Comparison of ENCODE assay signal across 14 cellular contexts in the genomic region with DNA sequence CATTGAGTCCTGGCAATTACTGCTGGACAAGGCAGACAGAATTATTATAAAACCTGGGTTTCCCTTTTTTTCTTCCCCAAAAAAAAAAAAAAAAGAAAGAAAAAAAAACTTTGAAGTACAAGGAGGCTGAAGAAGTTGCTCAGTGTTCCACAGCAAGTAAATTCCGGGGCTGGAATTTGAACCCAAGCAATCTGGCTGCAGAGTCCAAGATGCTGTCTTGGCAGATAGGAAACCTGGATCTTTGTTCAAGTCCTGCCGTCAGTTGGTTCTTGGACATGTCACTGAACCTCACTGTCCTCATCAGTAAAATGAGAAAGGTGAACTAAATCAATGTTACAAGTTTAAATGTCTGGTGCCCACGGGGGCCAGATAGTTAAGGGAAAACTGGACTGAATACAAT. TPM values are rescaled to one million over a fixed set of nuclear protein-coding genes. Genes with fewer than 3 reads are reported as not detected.
DNase-seq lines count a peak whose midpoint lies in the region; ATAC-seq and TF ChIP-seq lines count a peak whose summit lies in the region.
"Had no signal": no experiment of that assay in that cellular context is flagged by ENCODE, and none has a peak within 500 bp of the region (broad histone marks: within the 10 kb centered on the region; RNA-seq: fewer than 3 reads in every experiment).

No MANE protein-coding gene starts in this region.

- no peaks in the 10 kb centered on the region for H4K20me1 ChIP-seq in SU-DHL-6 (ENCODE audit: low read depth, low read length)
- H4K20me1 ChIP-seq in hepatocyte (ENCODE audit: insufficient read depth, poor library complexity, severe bottlenecking): no peaks in the 10 kb centered on the region

- H3K27ac ChIP-seq in SU-DHL-6 (ENCODE audit: low read depth, low read length): peak overlapping the region; percentile 91
- peak overlapping the region; percentile 86 for H3K27ac ChIP-seq in hepatocyte

- peaks cover 45% of the 10 kb centered on the region for H3K36me3 Mint-ChIP-seq in T-helper 1 cell treated with Interleukin-12 subunit alpha and Interleukin-12 subunit beta and Interleukin-4 antibody, amounts not matched to agents 30 μg/mL and 1 μg/mL, for 36 hours (ENCODE audit: low read depth)

- no peak overlapping the region for H3K4me3 ChIP-seq in SU-DHL-6 (ENCODE audit: insufficient read depth, low read length, poor library complexity, severe bottlenecking)
- H3K4me3 ChIP-seq in hepatocyte: no peak overlapping the region
- H3K4me3 ChIP-seq: esophagus muscularis mucosa, GM23338, MG63, testis had no signal

- H3K36me3 ChIP-seq in SU-DHL-6 (ENCODE audit: low read length) (peaks cover 20% of the 10 kb centered on the region), hepatocyte (replicated peaks; ENCODE audit: insufficient read depth, low read depth) (no peaks in the 10 kb centered on the region)
- H3K36me3 ChIP-seq: esophagus muscularis mucosa had no signal

- no peaks in the 10 kb centered on the region for H3K27me3 Mint-ChIP-seq in T-helper 1 cell treated with Interleukin-12 subunit alpha and Interleukin-12 subunit beta and Interleukin-4 antibody, amounts not matched to agents 30 μg/mL and 1 μg/mL, for 36 hours (ENCODE audit: low read depth)
- H3K27me3 Mint-ChIP-seq in stimulated activated naive CD8-positive, alpha-beta T cell treated with anti-CD3 and anti-CD28 coated beads, Interleukin-15, amount 100 ng/mL, for 72 hours: no peaks in the 10 kb centered on the region

- DNase-seq in T-helper 1 cell (no peak), hepatocyte (ENCODE audit: low spot score) (no peak), inferior parietal cortex (ENCODE audit: extremely low spot score) (no peak), NCI-H524 (lab: John Stamatoyannopoulos, UW) (no peak), SIG-M5 treated with dmso at 0.1 percent for 504 hours (lab: John Stamatoyannopoulos, UW; ENCODE audit: unreplicated experiment) (no peak)
- no peak for DNase-seq in stimulated activated naive CD8-positive, alpha-beta T cell treated with anti-CD3 and anti-CD28 coated beads, Interleukin-15, amount 100 ng/mL, for 72 hours
- DNase-seq: DMS153, MG63, retina, testis had no signal

- no peaks in the 10 kb centered on the region for H3K9me2 ChIP-seq in SU-DHL-6 (replicated peaks; ENCODE audit: insufficient read depth, low read length)
- H3K9me2 ChIP-seq in hepatocyte (replicated peaks; ENCODE audit: insufficient read depth): no peaks in the 10 kb centered on the region

- H3K4me1 ChIP-seq in hepatocyte (ENCODE audit: insufficient read depth): peaks cover 51% of the 10 kb centered on the region

- H3K27ac Mint-ChIP-seq in T-helper 1 cell treated with Interleukin-12 subunit alpha and Interleukin-12 subunit beta and Interleukin-4 antibody, amounts not matched to agents 30 μg/mL and 1 μg/mL, for 36 hours: peak overlapping the region; percentile 43
- peak overlapping the region; percentile 83 to 86 for H3K27ac Mint-ChIP-seq in stimulated activated naive CD8-positive, alpha-beta T cell treated with anti-CD3 and anti-CD28 coated beads, Interleukin-15, amount 100 ng/mL, for 72 hours
- H3K27ac Mint-ChIP-seq: GM23338 had no signal

- H3K27me3 ChIP-seq in SU-DHL-6 (ENCODE audit: low read length) (no peaks in the 10 kb centered on the region), hepatocyte (no peaks in the 10 kb centered on the region)
- H3K27me3 ChIP-seq: esophagus muscularis mucosa, MG63, testis had no signal

- no peak overlapping the region for H3K4me3 Mint-ChIP-seq in T-helper 1 cell treated with Interleukin-12 subunit alpha and Interleukin-12 subunit beta and Interleukin-4 antibody, amounts not matched to agents 30 μg/mL and 1 μg/mL, for 36 hours
- H3K4me3 Mint-ChIP-seq in stimulated activated naive CD8-positive, alpha-beta T cell treated with anti-CD3 and anti-CD28 coated beads, Interleukin-15, amount 100 ng/mL, for 72 hours: peak overlapping the region in 1 of 2 donors; percentile 11
- H3K4me3 Mint-ChIP-seq: GM23338 had no signal

- H3K9me3 ChIP-seq in SU-DHL-6 (ENCODE audit: insufficient read depth, low read length) (no peaks in the 10 kb centered on the region), hepatocyte (ENCODE audit: low read depth) (no peaks in the 10 kb centered on the region)
- H3K9me3 ChIP-seq: esophagus muscularis mucosa, testis had no signal

- H3K4me2 ChIP-seq in SU-DHL-6 (ENCODE audit: low read depth, low read length, poor library complexity, severe bottlenecking) (peak overlapping the region; percentile 40), hepatocyte (peak overlapping the region; percentile 57)
- H3K4me2 ChIP-seq: GM23338 had no signal

- peaks cover 41% of the 10 kb centered on the region for H3F3A ChIP-seq in SU-DHL-6 (ENCODE audit: insufficient read depth)

- ATAC-seq in stimulated activated naive CD8-positive, alpha-beta T cell treated with anti-CD3 and anti-CD28 coated beads, Interleukin-15, amount 100 ng/mL, for 72 hours: no peak
- ATAC-seq: GM23338 had no signal

- H3K4me1 Mint-ChIP-seq in T-helper 1 cell treated with Interleukin-12 subunit alpha and Interleukin-12 subunit beta and Interleukin-4 antibody, amounts not matched to agents 30 μg/mL and 1 μg/mL, for 36 hours (ENCODE audit: low read depth): peaks cover 75% of the 10 kb centered on the region
- H3K4me1 Mint-ChIP-seq in stimulated activated naive CD8-positive, alpha-beta T cell treated with anti-CD3 and anti-CD28 coated beads, Interleukin-15, amount 100 ng/mL, for 72 hours: peaks cover 83% of the 10 kb centered on the region

- no peak overlapping the region for H3K9ac ChIP-seq in SU-DHL-6 (ENCODE audit: low read length)

- TF ChIP-seq CTCF in SU-DHL-6 (IDR thresholded peaks at IDR 0.05; ENCODE audit: insufficient read depth, low read length, poor library complexity, severe bottlenecking): no peak
- TF ChIP-seq CTCF in hepatocyte (IDR thresholded peaks at IDR 0.05; ENCODE audit: poor library complexity): no peak

- H3K9me3 Mint-ChIP-seq in T-helper 1 cell treated with Interleukin-12 subunit alpha and Interleukin-12 subunit beta and Interleukin-4 antibody, amounts not matched to agents 30 μg/mL and 1 μg/mL, for 36 hours: no peaks in the 10 kb centered on the region
- H3K9me3 Mint-ChIP-seq in stimulated activated naive CD8-positive, alpha-beta T cell treated with anti-CD3 and anti-CD28 coated beads, Interleukin-15, amount 100 ng/mL, for 72 hours: no peaks in the 10 kb centered on the region

- peaks cover 82% of the 10 kb centered on the region for H3K79me2 ChIP-seq in SU-DHL-6 (ENCODE audit: insufficient read depth, low read length)
- H3K79me2 ChIP-seq in hepatocyte: peaks cover 77% of the 10 kb centered on the region

- H2AFZ ChIP-seq in SU-DHL-6 (ENCODE audit: low read depth, low read length, severe bottlenecking) (no peak overlapping the region), hepatocyte (no peak overlapping the region)
- H2AFZ ChIP-seq: GM23338 had no signal

- WGBS in hepatocyte (ENCODE audit: low lambda C conversion rate, missing lambda C conversion rate): 45% methylated on average over 3 of the region's 3 CpGs

RNA-seq across cellular contexts. Expression of a gene that starts 35.3 kb away (rescaled TPM):
- 55.0 and 56.8 TPM in 2 replicates for total RNA-seq in hepatocyte
- polyA plus RNA-seq in hepatocyte: 53.2 and 82.8 TPM in 2 replicates
